In the genomic region with DNA sequence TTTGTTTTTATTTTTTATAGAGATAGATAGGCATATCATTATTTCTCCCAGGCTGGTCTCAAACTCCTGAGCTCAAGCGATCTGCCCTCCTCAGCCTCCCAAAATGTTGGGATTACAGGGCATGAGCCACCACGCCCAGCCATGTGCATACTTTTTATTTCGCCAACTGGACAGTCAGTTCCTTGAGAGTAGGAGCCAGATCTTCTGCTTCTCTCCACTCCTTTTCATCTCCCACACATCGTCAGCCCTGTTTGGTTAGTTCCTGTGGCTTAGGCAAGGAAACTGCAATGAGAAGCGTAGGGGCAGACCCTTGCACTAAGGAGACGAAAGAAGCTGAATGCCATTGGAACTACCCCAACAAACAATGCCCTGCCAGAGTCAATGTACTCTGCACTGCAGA, we compare ENCODE assay signal across 25 cellular contexts.
"Had no signal": no experiment of that assay in that cellular context is flagged by ENCODE, and none has a peak within 500 bp of the region (broad histone marks: within the 10 kb centered on the region; RNA-seq: fewer than 3 reads in every experiment).

No MANE protein-coding gene starts in this region.

- H3K4me3 Mint-ChIP-seq: naive thymus-derived CD8-positive, alpha-beta T cell; stimulated activated effector memory CD8-positive, alpha-beta T cell treated with anti-CD3 and anti-CD28 coated beads, Interleukin-12 subunit alpha, Interleukin-12 subunit beta, amount 100 ng/mL, for 72 hours; stimulated activated naive CD8-positive, alpha-beta T cell treated with anti-CD3 and anti-CD28 coated beads, Interleukin-15, Interleukin-2, amounts not matched to agents 100 ng/mL and 50 ng/mL, for 24 hours had no signal

- DNase-seq: hippocampal formation; kidney; left colon; left lung; lower lobe of right lung; mammary epithelial cell; mesenchymal stem cell; naive thymus-derived CD8-positive, alpha-beta T cell; ovary; posterior cingulate gyrus; retina; right cardiac atrium; sigmoid colon; small intestine; spleen; stimulated activated CD4-positive, alpha-beta T cell treated with anti-CD3 and anti-CD28 coated beads, Interleukin-4, amount 100 ng/mL, for 24 hours; stimulated activated naive CD4-positive, alpha-beta T cell; tibial artery; trophoblast cell had no signal

- H3K36me3 ChIP-seq: left lung, lower lobe of right lung, ovary, prostate gland, sigmoid colon, spleen, suprapubic skin, thoracic aorta, tibial artery, vagina had no signal

- H3K36me3 Mint-ChIP-seq: naive thymus-derived CD8-positive, alpha-beta T cell; stimulated activated effector memory CD8-positive, alpha-beta T cell treated with anti-CD3 and anti-CD28 coated beads, Interleukin-12 subunit alpha, Interleukin-12 subunit beta, amount 100 ng/mL, for 72 hours had no signal

- H3K4me1 Mint-ChIP-seq: stimulated activated effector memory CD8-positive, alpha-beta T cell treated with anti-CD3 and anti-CD28 coated beads, Interleukin-12 subunit alpha, Interleukin-12 subunit beta, amount 100 ng/mL, for 72 hours had no signal

- H3K9me3 Mint-ChIP-seq: naive thymus-derived CD8-positive, alpha-beta T cell; stimulated activated effector memory CD8-positive, alpha-beta T cell treated with anti-CD3 and anti-CD28 coated beads, Interleukin-12 subunit alpha, Interleukin-12 subunit beta, amount 100 ng/mL, for 72 hours; stimulated activated naive CD8-positive, alpha-beta T cell treated with anti-CD3 and anti-CD28 coated beads, Interleukin-15, Interleukin-2, amounts not matched to agents 100 ng/mL and 50 ng/mL, for 24 hours had no signal

- H3K4me1 ChIP-seq: lower lobe of right lung, prostate gland had no signal

- ATAC-seq: left colon; left lung; lower lobe of right lung; naive thymus-derived CD8-positive, alpha-beta T cell; stimulated activated effector memory CD8-positive, alpha-beta T cell treated with anti-CD3 and anti-CD28 coated beads, Interleukin-12 subunit alpha, Interleukin-12 subunit beta, amount 100 ng/mL, for 72 hours had no signal

- H3K4me3 ChIP-seq: left lung, lower lobe of right lung, ovary, prostate gland, sigmoid colon, spleen, suprapubic skin, thoracic aorta, tibial artery, vagina had no signal

- H3K27ac Mint-ChIP-seq: naive thymus-derived CD8-positive, alpha-beta T cell; stimulated activated effector memory CD8-positive, alpha-beta T cell treated with anti-CD3 and anti-CD28 coated beads, Interleukin-12 subunit alpha, Interleukin-12 subunit beta, amount 100 ng/mL, for 72 hours; stimulated activated naive CD8-positive, alpha-beta T cell treated with anti-CD3 and anti-CD28 coated beads, Interleukin-15, Interleukin-2, amounts not matched to agents 100 ng/mL and 50 ng/mL, for 24 hours had no signal

- H3K9me3 ChIP-seq: left lung, lower lobe of right lung, ovary, prostate gland, sigmoid colon, spleen, suprapubic skin, thoracic aorta, tibial artery, vagina had no signal

- H3K27ac ChIP-seq: left lung, lower lobe of right lung, ovary, prostate gland, sigmoid colon, spleen, thoracic aorta, tibial artery, vagina had no signal

- H3K27me3 ChIP-seq: left lung, ovary, sigmoid colon, spleen, suprapubic skin, tibial artery, vagina had no signal
